ENCODE assay signal across 1 cellular context in the genomic region with DNA sequence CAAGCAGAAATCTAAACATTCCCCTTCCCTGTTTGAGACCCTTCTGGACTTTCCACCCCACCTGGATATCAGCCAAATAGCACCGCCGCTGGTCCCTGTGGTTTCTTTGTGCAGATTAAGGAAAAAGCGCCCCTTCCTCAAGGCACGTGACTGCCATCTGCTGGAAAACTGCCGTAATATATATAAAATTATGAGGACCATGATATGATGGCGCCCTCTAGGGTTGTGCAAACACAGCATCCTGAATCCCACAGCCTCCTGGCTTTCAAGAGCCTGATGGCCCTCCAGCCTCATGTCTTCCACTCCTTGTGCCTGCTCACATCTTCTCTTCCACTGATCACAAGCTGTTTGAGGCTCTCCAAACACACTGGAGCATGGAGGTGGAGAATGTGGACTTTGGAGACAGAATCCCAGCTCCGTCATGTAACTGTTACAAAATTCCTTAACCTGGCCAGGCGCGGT.
TF ChIP-seq lines count a peak whose summit lies in the region.

No MANE protein-coding gene starts in this region.

TF ChIP-seq in HepG2, 621 proteins besides CTCF, POLR2A, EP300 and RAD21 (continued from another document and continues in another):
- TF ChIP-seq, protein P1, sequence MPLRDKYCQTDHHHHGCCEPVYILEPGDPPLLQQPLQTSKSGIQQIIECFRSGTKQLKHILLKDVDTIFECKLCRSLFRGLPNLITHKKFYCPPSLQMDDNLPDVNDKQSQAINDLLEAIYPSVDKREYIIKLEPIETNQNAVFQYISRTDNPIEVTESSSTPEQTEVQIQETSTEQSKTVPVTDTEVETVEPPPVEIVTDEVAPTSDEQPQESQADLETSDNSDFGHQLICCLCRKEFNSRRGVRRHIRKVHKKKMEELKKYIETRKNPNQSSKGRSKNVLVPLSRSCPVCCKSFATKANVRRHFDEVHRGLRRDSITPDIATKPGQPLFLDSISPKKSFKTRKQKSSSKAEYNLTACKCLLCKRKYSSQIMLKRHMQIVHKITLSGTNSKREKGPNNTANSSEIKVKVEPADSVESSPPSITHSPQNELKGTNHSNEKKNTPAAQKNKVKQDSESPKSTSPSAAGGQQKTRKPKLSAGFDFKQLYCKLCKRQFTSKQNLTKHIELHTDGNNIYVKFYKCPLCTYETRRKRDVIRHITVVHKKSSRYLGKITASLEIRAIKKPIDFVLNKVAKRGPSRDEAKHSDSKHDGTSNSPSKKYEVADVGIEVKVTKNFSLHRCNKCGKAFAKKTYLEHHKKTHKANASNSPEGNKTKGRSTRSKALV (CRISPR knock-in tag; IDR thresholded peaks at IDR 0.05), result no peak
- no peak for TF ChIP-seq NFYC (CRISPR knock-in tag; IDR thresholded peaks at IDR 0.05)
- TF ChIP-seq, protein P2, sequence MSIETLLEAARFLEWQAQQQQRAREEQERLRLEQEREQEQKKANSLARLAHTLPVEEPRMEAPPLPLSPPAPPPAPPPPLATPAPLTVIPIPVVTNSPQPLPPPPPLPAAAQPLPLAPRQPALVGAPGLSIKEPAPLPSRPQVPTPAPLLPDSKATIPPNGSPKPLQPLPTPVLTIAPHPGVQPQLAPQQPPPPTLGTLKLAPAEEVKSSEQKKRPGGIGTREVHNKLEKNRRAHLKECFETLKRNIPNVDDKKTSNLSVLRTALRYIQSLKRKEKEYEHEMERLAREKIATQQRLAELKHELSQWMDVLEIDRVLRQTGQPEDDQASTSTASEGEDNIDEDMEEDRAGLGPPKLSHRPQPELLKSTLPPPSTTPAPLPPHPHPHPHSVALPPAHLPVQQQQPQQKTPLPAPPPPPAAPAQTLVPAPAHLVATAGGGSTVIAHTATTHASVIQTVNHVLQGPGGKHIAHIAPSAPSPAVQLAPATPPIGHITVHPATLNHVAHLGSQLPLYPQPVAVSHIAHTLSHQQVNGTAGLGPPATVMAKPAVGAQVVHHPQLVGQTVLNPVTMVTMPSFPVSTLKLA (IDR thresholded peaks at IDR 0.05), result no peak
- TF ChIP-seq KMT2B (CRISPR knock-in tag; IDR thresholded peaks at IDR 0.05), result 0 out of 2 replicates have a peak, but pooled peaks have one; percentile 33
- peak; percentile 9; the same call in 1 of the 2 replicates for TF ChIP-seq SAP130 (CRISPR knock-in tag; IDR thresholded peaks at IDR 0.05; ENCODE audit: low read depth)
- TF ChIP-seq, protein P3, sequence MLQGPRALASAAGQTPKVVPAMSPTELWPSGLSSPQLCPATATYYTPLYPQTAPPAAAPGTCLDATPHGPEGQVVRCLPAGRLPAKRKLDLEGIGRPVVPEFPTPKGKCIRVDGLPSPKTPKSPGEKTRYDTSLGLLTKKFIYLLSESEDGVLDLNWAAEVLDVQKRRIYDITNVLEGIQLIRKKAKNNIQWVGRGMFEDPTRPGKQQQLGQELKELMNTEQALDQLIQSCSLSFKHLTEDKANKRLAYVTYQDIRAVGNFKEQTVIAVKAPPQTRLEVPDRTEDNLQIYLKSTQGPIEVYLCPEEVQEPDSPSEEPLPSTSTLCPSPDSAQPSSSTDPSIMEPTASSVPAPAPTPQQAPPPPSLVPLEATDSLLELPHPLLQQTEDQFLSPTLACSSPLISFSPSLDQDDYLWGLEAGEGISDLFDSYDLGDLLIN (CRISPR knock-in tag; IDR thresholded peaks at IDR 0.05; ENCODE audit: borderline replicate concordance), result no peak
- peak; percentile 47; the same call in 1 of the 2 replicates for TF ChIP-seq ZNF501 (CRISPR knock-in tag; IDR thresholded peaks at IDR 0.05)
- TF ChIP-seq ZNF644 (CRISPR knock-in tag; IDR thresholded peaks at IDR 0.05; ENCODE audit: low read depth), result no peak
- TF ChIP-seq, protein P4, sequence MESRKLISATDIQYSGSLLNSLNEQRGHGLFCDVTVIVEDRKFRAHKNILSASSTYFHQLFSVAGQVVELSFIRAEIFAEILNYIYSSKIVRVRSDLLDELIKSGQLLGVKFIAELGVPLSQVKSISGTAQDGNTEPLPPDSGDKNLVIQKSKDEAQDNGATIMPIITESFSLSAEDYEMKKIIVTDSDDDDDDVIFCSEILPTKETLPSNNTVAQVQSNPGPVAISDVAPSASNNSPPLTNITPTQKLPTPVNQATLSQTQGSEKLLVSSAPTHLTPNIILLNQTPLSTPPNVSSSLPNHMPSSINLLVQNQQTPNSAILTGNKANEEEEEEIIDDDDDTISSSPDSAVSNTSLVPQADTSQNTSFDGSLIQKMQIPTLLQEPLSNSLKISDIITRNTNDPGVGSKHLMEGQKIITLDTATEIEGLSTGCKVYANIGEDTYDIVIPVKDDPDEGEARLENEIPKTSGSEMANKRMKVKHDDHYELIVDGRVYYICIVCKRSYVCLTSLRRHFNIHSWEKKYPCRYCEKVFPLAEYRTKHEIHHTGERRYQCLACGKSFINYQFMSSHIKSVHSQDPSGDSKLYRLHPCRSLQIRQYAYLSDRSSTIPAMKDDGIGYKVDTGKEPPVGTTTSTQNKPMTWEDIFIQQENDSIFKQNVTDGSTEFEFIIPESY (CRISPR knock-in tag; IDR thresholded peaks at IDR 0.05), result 0 out of 2 replicates have a peak, but pooled peaks have one; percentile 22
- TF ChIP-seq ADNP (CRISPR knock-in tag; IDR thresholded peaks at IDR 0.05), result peak; percentile 67
- TF ChIP-seq, protein P5, sequence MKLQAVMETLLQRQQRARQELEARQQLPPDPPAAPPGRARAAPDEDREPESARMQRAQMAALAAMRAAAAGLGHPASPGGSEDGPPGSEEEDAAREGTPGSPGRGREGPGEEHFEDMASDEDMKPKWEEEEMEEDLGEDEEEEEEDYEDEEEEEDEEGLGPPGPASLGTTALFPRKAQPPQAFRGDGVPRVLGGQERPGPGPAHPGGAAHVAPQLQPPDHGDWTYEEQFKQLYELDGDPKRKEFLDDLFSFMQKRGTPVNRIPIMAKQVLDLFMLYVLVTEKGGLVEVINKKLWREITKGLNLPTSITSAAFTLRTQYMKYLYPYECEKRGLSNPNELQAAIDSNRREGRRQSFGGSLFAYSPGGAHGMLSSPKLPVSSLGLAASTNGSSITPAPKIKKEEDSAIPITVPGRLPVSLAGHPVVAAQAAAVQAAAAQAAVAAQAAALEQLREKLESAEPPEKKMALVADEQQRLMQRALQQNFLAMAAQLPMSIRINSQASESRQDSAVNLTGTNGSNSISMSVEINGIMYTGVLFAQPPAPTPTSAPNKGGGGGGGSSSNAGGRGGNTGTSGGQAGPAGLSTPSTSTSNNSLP (IDR thresholded peaks at IDR 0.05; ENCODE audit: low read depth, low read length), result peak; percentile 100
- TF ChIP-seq KLF11 (CRISPR knock-in tag; IDR thresholded peaks at IDR 0.05), result no peak
- TF ChIP-seq ZNF790 (CRISPR knock-in tag; IDR thresholded peaks at IDR 0.05; ENCODE audit: borderline replicate concordance), result no peak
- TF ChIP-seq ZFAT (CRISPR knock-in tag; conservative IDR thresholded peaks at IDR 0.05), result no peak
- TF ChIP-seq, protein P6, sequence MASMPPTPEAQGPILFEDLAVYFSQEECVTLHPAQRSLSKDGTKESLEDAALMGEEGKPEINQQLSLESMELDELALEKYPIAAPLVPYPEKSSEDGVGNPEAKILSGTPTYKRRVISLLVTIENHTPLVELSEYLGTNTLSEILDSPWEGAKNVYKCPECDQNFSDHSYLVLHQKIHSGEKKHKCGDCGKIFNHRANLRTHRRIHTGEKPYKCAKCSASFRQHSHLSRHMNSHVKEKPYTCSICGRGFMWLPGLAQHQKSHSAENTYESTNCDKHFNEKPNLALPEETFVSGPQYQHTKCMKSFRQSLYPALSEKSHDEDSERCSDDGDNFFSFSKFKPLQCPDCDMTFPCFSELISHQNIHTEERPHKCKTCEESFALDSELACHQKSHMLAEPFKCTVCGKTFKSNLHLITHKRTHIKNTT (CRISPR knock-in tag; IDR thresholded peaks at IDR 0.05), result no peak
- no peak for TF ChIP-seq ZNF616 (CRISPR knock-in tag; IDR thresholded peaks at IDR 0.05; ENCODE audit: low read depth)
- peak; percentile 51 for TF ChIP-seq SMC3 (IDR thresholded peaks at IDR 0.05; ENCODE audit: low read length)
- TF ChIP-seq, protein P7, sequence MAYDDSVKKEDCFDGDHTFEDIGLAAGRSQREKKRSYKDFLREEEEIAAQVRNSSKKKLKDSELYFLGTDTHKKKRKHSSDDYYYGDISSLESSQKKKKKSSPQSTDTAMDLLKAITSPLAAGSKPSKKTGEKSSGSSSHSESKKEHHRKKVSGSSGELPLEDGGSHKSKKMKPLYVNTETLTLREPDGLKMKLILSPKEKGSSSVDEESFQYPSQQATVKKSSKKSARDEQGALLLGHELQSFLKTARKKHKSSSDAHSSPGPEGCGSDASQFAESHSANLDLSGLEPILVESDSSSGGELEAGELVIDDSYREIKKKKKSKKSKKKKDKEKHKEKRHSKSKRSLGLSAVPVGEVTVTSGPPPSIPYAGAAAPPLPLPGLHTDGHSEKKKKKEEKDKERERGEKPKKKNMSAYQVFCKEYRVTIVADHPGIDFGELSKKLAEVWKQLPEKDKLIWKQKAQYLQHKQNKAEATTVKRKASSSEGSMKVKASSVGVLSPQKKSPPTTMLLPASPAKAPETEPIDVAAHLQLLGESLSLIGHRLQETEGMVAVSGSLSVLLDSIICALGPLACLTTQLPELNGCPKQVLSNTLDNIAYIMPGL (CRISPR knock-in tag; IDR thresholded peaks at IDR 0.05; ENCODE audit: borderline replicate concordance in 1 of 2, low read depth in 1 of 2), result peak; percentile 54 to 67; a peak in 1 of 4 replicates
- TF ChIP-seq GATAD2A (CRISPR knock-in tag; IDR thresholded peaks at IDR 0.05), result peak; percentile 56; the same call in 1 of the 2 replicates
- no peak for TF ChIP-seq ZNF430 (CRISPR knock-in tag; IDR thresholded peaks at IDR 0.05)
- TF ChIP-seq, protein P8, sequence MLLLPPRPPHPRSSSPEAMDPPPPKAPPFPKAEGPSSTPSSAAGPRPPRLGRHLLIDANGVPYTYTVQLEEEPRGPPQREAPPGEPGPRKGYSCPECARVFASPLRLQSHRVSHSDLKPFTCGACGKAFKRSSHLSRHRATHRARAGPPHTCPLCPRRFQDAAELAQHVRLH (CRISPR knock-in tag; IDR thresholded peaks at IDR 0.05; ENCODE audit: borderline replicate concordance, low read depth), result no peak; the same call in 1 of the 2 replicates
- TF ChIP-seq, protein P9, sequence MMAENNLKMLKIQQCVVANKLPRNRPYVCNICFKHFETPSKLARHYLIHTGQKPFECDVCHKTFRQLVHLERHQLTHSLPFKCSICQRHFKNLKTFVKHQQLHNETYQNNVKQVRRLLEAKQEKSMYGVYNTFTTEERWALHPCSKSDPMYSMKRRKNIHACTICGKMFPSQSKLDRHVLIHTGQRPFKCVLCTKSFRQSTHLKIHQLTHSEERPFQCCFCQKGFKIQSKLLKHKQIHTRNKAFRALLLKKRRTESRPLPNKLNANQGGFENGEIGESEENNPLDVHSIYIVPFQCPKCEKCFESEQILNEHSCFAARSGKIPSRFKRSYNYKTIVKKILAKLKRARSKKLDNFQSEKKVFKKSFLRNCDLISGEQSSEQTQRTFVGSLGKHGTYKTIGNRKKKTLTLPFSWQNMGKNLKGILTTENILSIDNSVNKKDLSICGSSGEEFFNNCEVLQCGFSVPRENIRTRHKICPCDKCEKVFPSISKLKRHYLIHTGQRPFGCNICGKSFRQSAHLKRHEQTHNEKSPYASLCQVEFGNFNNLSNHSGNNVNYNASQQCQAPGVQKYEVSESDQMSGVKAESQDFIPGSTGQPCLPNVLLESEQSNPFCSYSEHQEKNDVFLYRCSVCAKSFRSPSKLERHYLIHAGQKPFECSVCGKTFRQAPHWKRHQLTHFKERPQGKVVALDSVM (CRISPR knock-in tag; IDR thresholded peaks at IDR 0.05), result peak; percentile 35; the same call in 1 of the 2 replicates
- TF ChIP-seq FOXK1 (CRISPR knock-in tag; IDR thresholded peaks at IDR 0.05; ENCODE audit: borderline replicate concordance, low read depth), result no peak
- TF ChIP-seq, protein P10, sequence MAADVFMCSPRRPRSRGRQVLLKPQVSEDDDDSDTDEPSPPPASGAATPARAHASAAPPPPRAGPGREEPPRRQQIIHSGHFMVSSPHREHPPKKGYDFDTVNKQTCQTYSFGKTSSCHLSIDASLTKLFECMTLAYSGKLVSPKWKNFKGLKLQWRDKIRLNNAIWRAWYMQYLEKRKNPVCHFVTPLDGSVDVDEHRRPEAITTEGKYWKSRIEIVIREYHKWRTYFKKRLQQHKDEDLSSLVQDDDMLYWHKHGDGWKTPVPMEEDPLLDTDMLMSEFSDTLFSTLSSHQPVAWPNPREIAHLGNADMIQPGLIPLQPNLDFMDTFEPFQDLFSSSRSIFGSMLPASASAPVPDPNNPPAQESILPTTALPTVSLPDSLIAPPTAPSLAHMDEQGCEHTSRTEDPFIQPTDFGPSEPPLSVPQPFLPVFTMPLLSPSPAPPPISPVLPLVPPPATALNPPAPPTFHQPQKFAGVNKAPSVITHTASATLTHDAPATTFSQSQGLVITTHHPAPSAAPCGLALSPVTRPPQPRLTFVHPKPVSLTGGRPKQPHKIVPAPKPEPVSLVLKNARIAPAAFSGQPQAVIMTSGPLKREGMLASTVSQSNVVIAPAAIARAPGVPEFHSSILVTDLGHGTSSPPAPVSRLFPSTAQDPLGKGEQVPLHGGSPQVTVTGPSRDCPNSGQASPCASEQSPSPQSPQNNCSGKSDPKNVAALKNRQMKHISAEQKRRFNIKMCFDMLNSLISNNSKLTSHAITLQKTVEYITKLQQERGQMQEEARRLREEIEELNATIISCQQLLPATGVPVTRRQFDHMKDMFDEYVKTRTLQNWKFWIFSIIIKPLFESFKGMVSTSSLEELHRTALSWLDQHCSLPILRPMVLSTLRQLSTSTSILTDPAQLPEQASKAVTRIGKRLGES (CRISPR knock-in tag; IDR thresholded peaks at IDR 0.05; ENCODE audit: borderline replicate concordance), result no peak
- no peak for TF ChIP-seq DNMT1 (CRISPR knock-in tag; IDR thresholded peaks at IDR 0.05)
- no peak for TF ChIP-seq NFIB (CRISPR knock-in tag; IDR thresholded peaks at IDR 0.05; ENCODE audit: borderline replicate concordance)
- TF ChIP-seq RNF2 (conservative IDR thresholded peaks at IDR 0.05; ENCODE audit: low read depth), result no peak
- no peak for TF ChIP-seq ZNF17 (CRISPR knock-in tag; IDR thresholded peaks at IDR 0.05)
- no peak for TF ChIP-seq GABPA (IDR thresholded peaks at IDR 0.05; ENCODE audit: low read depth, low read length)
- no peak for TF ChIP-seq GABPA (CRISPR knock-in tag; IDR thresholded peaks at IDR 0.05; ENCODE audit: low read depth)
- peak; percentile 68 for TF ChIP-seq KDM2A (CRISPR knock-in tag; IDR thresholded peaks at IDR 0.05; ENCODE audit: borderline replicate concordance, low read depth)
- no peak for TF ChIP-seq ZSCAN21 (CRISPR knock-in tag; IDR thresholded peaks at IDR 0.05; ENCODE audit: borderline replicate concordance)
- TF ChIP-seq ZNF121 (CRISPR knock-in tag; IDR thresholded peaks at IDR 0.05), result no peak
- TF ChIP-seq ZSCAN29 (CRISPR knock-in tag; conservative IDR thresholded peaks at IDR 0.05), result no peak
- no peak for TF ChIP-seq CHCHD3 (CRISPR knock-in tag; IDR thresholded peaks at IDR 0.05)
- peak; percentile 40; the same call in 1 of the 2 replicates for TF ChIP-seq ELF3 (CRISPR knock-in tag; IDR thresholded peaks at IDR 0.05)
- TF ChIP-seq BCL6 (CRISPR knock-in tag; IDR thresholded peaks at IDR 0.05), result no peak
- TF ChIP-seq ZNF570 (CRISPR knock-in tag; IDR thresholded peaks at IDR 0.05; ENCODE audit: borderline replicate concordance), result 0 out of 2 replicates have a peak, but pooled peaks have one; percentile 13
- TF ChIP-seq NR2F6 (IDR thresholded peaks at IDR 0.05), result no peak
- TF ChIP-seq NR2F6 (CRISPR knock-in tag; IDR thresholded peaks at IDR 0.05), result peak; percentile 16; the same call in 1 of the 2 replicates
- TF ChIP-seq ZMYM4 (CRISPR knock-in tag; IDR thresholded peaks at IDR 0.05), result peak; percentile 48
- TF ChIP-seq GATA4 (IDR thresholded peaks at IDR 0.05; ENCODE audit: borderline replicate concordance, low read depth), result no peak
